Comparison of ENCODE assay signal across 8 cellular contexts in the genomic region with DNA sequence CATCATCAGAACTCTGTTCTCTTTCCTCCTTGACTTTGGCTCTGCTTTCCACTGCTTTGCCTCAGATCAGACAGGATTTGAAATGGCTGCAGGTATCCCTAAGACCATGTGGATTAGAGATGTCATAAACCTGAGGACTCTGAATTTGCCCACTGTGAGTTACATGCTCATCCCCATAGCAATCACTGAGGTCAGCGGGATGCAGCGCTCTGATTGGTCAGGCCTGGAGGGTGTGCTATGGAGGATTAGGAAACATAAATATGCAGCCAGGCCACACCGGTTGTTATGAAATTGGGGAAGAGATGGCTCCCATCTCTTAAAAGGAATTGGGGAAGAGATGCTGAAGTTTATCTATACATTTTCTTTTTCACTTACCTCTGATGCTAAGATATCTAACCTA.
DNase-seq lines count a peak whose midpoint lies in the region; ATAC-seq and TF ChIP-seq lines count a peak whose summit lies in the region.

No MANE protein-coding gene starts in this region.

- no peak overlapping the region for H3K4me3 Mint-ChIP-seq in central memory CD8-positive, alpha-beta T cell
- no peak overlapping the region for H3K4me3 Mint-ChIP-seq in progenitor cell of endocrine pancreas (ENCODE audit: low read depth)

- no peak for TF ChIP-seq CTCF in progenitor cell of endocrine pancreas (IDR thresholded peaks at IDR 0.05; ENCODE audit: unreplicated experiment)

- H3K36me3 Mint-ChIP-seq in central memory CD8-positive, alpha-beta T cell (ENCODE audit: insufficient read depth), result no peaks in the 10 kb centered on the region
- H3K36me3 Mint-ChIP-seq in progenitor cell of endocrine pancreas (ENCODE audit: insufficient read depth), result peaks cover 1% of the 10 kb centered on the region

- H3K27ac Mint-ChIP-seq in central memory CD8-positive, alpha-beta T cell (ENCODE audit: low read depth), result no peak overlapping the region
- H3K27ac Mint-ChIP-seq in progenitor cell of endocrine pancreas, result no peak overlapping the region

- ATAC-seq in GM19455 (IDR thresholded peaks at IDR 0.05; ENCODE audit: unreplicated experiment) (peak; percentile 100), HG03159 (IDR thresholded peaks at IDR 0.05; ENCODE audit: unreplicated experiment) (peak; percentile 100)
- peak; percentile 52 for ATAC-seq in central memory CD8-positive, alpha-beta T cell (replicated peaks; ENCODE audit: extremely low read depth, poor library complexity, severe bottlenecking)

- H3K27me3 Mint-ChIP-seq in central memory CD8-positive, alpha-beta T cell, result peaks cover 25% of the 10 kb centered on the region
- no peaks in the 10 kb centered on the region for H3K27me3 Mint-ChIP-seq in progenitor cell of endocrine pancreas

- no peaks in the 10 kb centered on the region for H3K9me3 Mint-ChIP-seq in central memory CD8-positive, alpha-beta T cell
- no peaks in the 10 kb centered on the region for H3K9me3 Mint-ChIP-seq in progenitor cell of endocrine pancreas (ENCODE audit: low read depth)

- H3K4me1 Mint-ChIP-seq in central memory CD8-positive, alpha-beta T cell, result no peaks in the 10 kb centered on the region
- peaks cover 5% of the 10 kb centered on the region for H3K4me1 Mint-ChIP-seq in progenitor cell of endocrine pancreas (ENCODE audit: low read depth)

- DNase-seq in GM03348 (ENCODE audit: low spot score) (peak; percentile 43), RPMI7951 (ENCODE audit: low read depth) (peak; percentile 62), medulla oblongata (ENCODE audit: extremely low spot score) (peak; percentile 45), GOT3 (lab: John Stamatoyannopoulos, UW) (no peak), progenitor cell of endocrine pancreas (ENCODE audit: low spot score, unreplicated experiment) (no peak)
- DNase-seq in central memory CD8-positive, alpha-beta T cell (ENCODE audit: low spot score in 2 of 2), result no peak

Comparison
In these comparisons a context has a peak if more than half of its experiments do, and no peak if none do; other contexts are left out.
1. DNase-seq: peak in GM03348 (single experiment), RPMI7951 (single experiment) and medulla oblongata (single experiment); none in central memory CD8-positive, alpha-beta T cell (0 of 2), GOT3 (single experiment) and progenitor cell of endocrine pancreas (single experiment).
2. Peak in every context shown above with its lines, with median percentiles within 50 percentile points of each other: ATAC-seq.